ENCODE assay signal across 8 cellular contexts in genomic region chr10:119658274-119658673, GRCh38. TPM values are rescaled to one million over a fixed set of nuclear protein-coding genes. Genes with fewer than 3 reads are reported as not detected.
DNase-seq lines count a peak whose midpoint lies in the region; ATAC-seq and TF ChIP-seq lines count a peak whose summit lies in the region.

No MANE protein-coding gene starts in this region.

- H3K79me2 ChIP-seq in PC-9 (ENCODE audit: low read depth), result peaks cover 100% of the 10 kb centered on the region

- no peaks in the 10 kb centered on the region for H3K9me2 ChIP-seq in PC-9 (ENCODE audit: insufficient read depth)

- POLR2A ChIA-PET in PC-9 (lab: Charles Lee; ENCODE audit: unreplicated experiment), result no interaction called here

- H3K4me3 ChIP-seq in PC-9 (peak overlapping the region; percentile 36; the same call in 1 of the 2 replicates), muscle layer of duodenum (ENCODE audit: low read depth in 1 of 2, low read length in 2 of 2) (peak overlapping the region; percentile 28 to 43)

- no peak overlapping the region for H2AFZ ChIP-seq in PC-9

- peaks cover 15% of the 10 kb centered on the region; the same call in 1 of the 2 replicates for H4K20me1 ChIP-seq in PC-9 (ENCODE audit: insufficient read depth)

- H3K4me3 Mint-ChIP-seq in activated T-cell treated with anti-CD3 and anti-CD28 coated beads, Interleukin-2, amount 50 U/mL, for 4 hours, result no peak overlapping the region

- TF ChIP-seq CTCF in PC-9 (conservative IDR thresholded peaks at IDR 0.05), result no peak

- peaks cover 77% of the 10 kb centered on the region for H3K4me1 Mint-ChIP-seq in activated T-cell treated with anti-CD3 and anti-CD28 coated beads, Interleukin-2, amount 50 U/mL, for 4 hours (ENCODE audit: low read depth)

- H3K27ac ChIP-seq in PC-9 (peak overlapping the region; percentile 76), muscle layer of duodenum (ENCODE audit: low read length) (peak overlapping the region; percentile 76)

- CTCF ChIA-PET in PC-9 (lab: Charles Lee), result interaction anchor here (0.6 kb wide), 1 partner anchor 686 kb away, joined by 3 read pairs; no protein-coding TSS in a partner anchor

- H3K4me1 ChIP-seq in PC-9 (replicated peaks; ENCODE audit: insufficient read depth) (peaks cover 96% of the 10 kb centered on the region), muscle layer of duodenum (ENCODE audit: control insufficient read depth in 1 of 2, insufficient read depth in 2 of 2, low read length in 2 of 2) (peaks cover 10 to 78% of the 10 kb centered on the region in 2 donors)

- no TSS peak for BruUV-seq in PC-9 (replicated peaks; lab: Mats Ljungman, UMichigan)

- peaks cover 4% of the 10 kb centered on the region for H3K36me3 Mint-ChIP-seq in activated T-cell treated with anti-CD3 and anti-CD28 coated beads, Interleukin-2, amount 50 U/mL, for 4 hours (ENCODE audit: insufficient read depth)

- TF ChIP-seq POLR2A in erythroblast (IDR thresholded peaks at IDR 0.05; ENCODE audit: low read length), result no peak

- ATAC-seq in GM18511 (IDR thresholded peaks at IDR 0.05; ENCODE audit: unreplicated experiment) (no peak), HG02852 (IDR thresholded peaks at IDR 0.05; ENCODE audit: unreplicated experiment) (no peak)
- ATAC-seq in activated T-cell treated with anti-CD3 and anti-CD28 coated beads, Interleukin-2, amount 50 U/mL, for 4 hours, result no peak

- H3K27me3 Mint-ChIP-seq in activated T-cell treated with anti-CD3 and anti-CD28 coated beads, Interleukin-2, amount 50 U/mL, for 4 hours (ENCODE audit: low read depth), result no peaks in the 10 kb centered on the region

- H3F3A ChIP-seq in PC-9 (ENCODE audit: insufficient read depth, low read depth), result peaks cover 36% of the 10 kb centered on the region

- intact Hi-C loops in PC-9 (cut with micrococcal nuclease; ENCODE audit: unreplicated experiment), result loop anchor here (1.0 to 10.0 kb wide), 4 partner anchors 9 to 453 kb away; partner anchors contain the start of gene GRK5

- H3K36me3 ChIP-seq in PC-9 (ENCODE audit: low read depth) (no peaks in the 10 kb centered on the region), muscle layer of duodenum (ENCODE audit: control insufficient read depth in 1 of 2, insufficient read depth in 2 of 2, low read length in 2 of 2) (peaks cover 0 to 4% of the 10 kb centered on the region in 2 donors)

- peak overlapping the region; percentile 90 for H3K4me2 ChIP-seq in PC-9

- DNase-seq in GM04503 (ENCODE audit: low read depth), result peak; percentile 72
- DNase-seq in PC-9, result peak; percentile 67 to 79
- peak; percentile 73 to 84 for DNase-seq in erythroblast (lab: John Stamatoyannopoulos, UW)
- no peak for DNase-seq in RPMI8226
- no peak for DNase-seq in activated T-cell treated with anti-CD3 and anti-CD28 coated beads, Interleukin-2, amount 50 U/mL, for 4 hours

- no peaks in the 10 kb centered on the region for H3K27me3 ChIP-seq in PC-9 (ENCODE audit: insufficient read depth, low read depth)
- no peaks in the 10 kb centered on the region for H3K27me3 ChIP-seq in muscle layer of duodenum (ENCODE audit: low read depth, low read length)

- H3K9me3 Mint-ChIP-seq in activated T-cell treated with anti-CD3 and anti-CD28 coated beads, Interleukin-2, amount 50 U/mL, for 4 hours, result no peaks in the 10 kb centered on the region

- H3K9me3 ChIP-seq in PC-9 (ENCODE audit: insufficient read depth, low read depth) (no peaks in the 10 kb centered on the region), muscle layer of duodenum (ENCODE audit: control insufficient read depth in 1 of 2, low read length in 2 of 2) (no peaks in the 10 kb centered on the region)

RNA-seq across cellular contexts. Expression of gene BAG3, which starts 7.1 kb away (rescaled TPM):
- 62.7 and 75.7 TPM in 2 replicates for total RNA-seq in PC-9 (2021)
- total RNA-seq in activated T-cell treated with anti-CD3 and anti-CD28 coated beads, Interleukin-2, amount 50 U/mL, for 4 hours, result 10 to 100 TPM; 14.7 to 21.6 (median 15.8) TPM

Comparison
In these comparisons a context has a peak if more than half of its experiments do, and no peak if none do; other contexts are left out.
1. DNase-seq: peak in GM04503 (single experiment), PC-9 (2 of 2) and erythroblast (2 of 2); none in RPMI8226 (single experiment) and activated T-cell treated with anti-CD3 and anti-CD28 coated beads, Interleukin-2, amount 50 U/mL, for 4 hours (single experiment).